8 cellular contexts compared by ENCODE assay signal in genomic region chr7:130897515-130898419, GRCh38.
DNase-seq lines count a peak whose midpoint lies in the region; ATAC-seq and TF ChIP-seq lines count a peak whose summit lies in the region.

No MANE protein-coding gene starts in this region.

- TF ChIP-seq CTCF in WTC11 (IDR thresholded peaks at IDR 0.05), result no peak
- no peak for TF ChIP-seq CTCF in transverse colon (IDR thresholded peaks at IDR 0.05)

- in situ Hi-C loops in transverse colon (cut with MboI; ENCODE audit: low pct_ligation_motif_present in 1 of 4, low pct_unique_long_range_greater_than_20kb in 1 of 4, low sequenced_read_pairs in 3 of 4), result loop anchor here in 3 of 4 donors (10.0 to 25.0 kb wide), 5 partner anchors 137 to 515 kb away; no protein-coding TSS in a partner anchor

- no peak for TF ChIP-seq POLR2A in transverse colon (IDR thresholded peaks at IDR 0.05)

- intact Hi-C loops in activated naive CD4-positive, alpha-beta T cell treated with anti-CD3 and anti-CD28 coated beads for 36 hours (cut with micrococcal nuclease), result loop anchor here (1.0 to 5.0 kb wide), 6 partner anchors 13 to 616 kb away; no protein-coding TSS in a partner anchor
- intact Hi-C loops in transverse colon (cut with DNase I; ENCODE audit: low total_unique reads), result loop anchor here (5.0 to 10.0 kb wide), 2 partner anchors 110 to 527 kb away; no protein-coding TSS in a partner anchor

- H3K9me3 ChIP-seq in transverse colon, result no peaks in the 10 kb centered on the region

- TF ChIP-seq EP300 in transverse colon (IDR thresholded peaks at IDR 0.05; ENCODE audit: low read depth), result no peak

- peaks cover 91% of the 10 kb centered on the region for H3K4me1 Mint-ChIP-seq in activated naive CD4-positive, alpha-beta T cell treated with anti-CD3 and anti-CD28 coated beads for 36 hours (ENCODE audit: low read depth)
- H3K4me1 Mint-ChIP-seq in WTC11, result peaks cover 56% of the 10 kb centered on the region

- no peaks in the 10 kb centered on the region for H3K27me3 Mint-ChIP-seq in activated naive CD4-positive, alpha-beta T cell treated with anti-CD3 and anti-CD28 coated beads for 36 hours (ENCODE audit: low read depth)
- H3K27me3 Mint-ChIP-seq in WTC11 (ENCODE audit: low read depth), result no peaks in the 10 kb centered on the region

- peaks cover 48 to 99% (median 86%) of the 10 kb centered on the region in 4 donors for H3K4me1 ChIP-seq in transverse colon

- H3K36me3 Mint-ChIP-seq in activated naive CD4-positive, alpha-beta T cell treated with anti-CD3 and anti-CD28 coated beads for 36 hours (ENCODE audit: low read depth), result peaks cover 78% of the 10 kb centered on the region
- peaks cover 2% of the 10 kb centered on the region; the same call in 1 of the 2 replicates for H3K36me3 Mint-ChIP-seq in WTC11

- POLR2A ChIA-PET in WTC11 (lab: Charles Lee), result no interaction called here

- H3K27ac Mint-ChIP-seq in activated naive CD4-positive, alpha-beta T cell treated with anti-CD3 and anti-CD28 coated beads for 36 hours, result peak overlapping the region; percentile 90
- H3K27ac Mint-ChIP-seq in WTC11, result no peak overlapping the region; the same call in 1 of the 2 replicates

- CTCF ChIA-PET in activated naive CD4-positive, alpha-beta T cell treated with anti-CD3 and anti-CD28 coated beads for 36 hours (lab: Charles Lee), result interaction anchor here (0.6 to 2.1 kb wide), 36 partner anchors 9 to 616 kb away, joined by 3 to 30 read pairs (median 5); no protein-coding TSS in a partner anchor
- CTCF ChIA-PET in WTC11 (lab: Charles Lee), result interaction anchor here (0.5 to 5.5 kb wide), 75 partner anchors 8 to 828 kb away, joined by 3 to 129 read pairs (median 7); partner anchors contain the start of genes KLHDC10 and MKLN1

- DNase-seq in activated naive CD4-positive, alpha-beta T cell treated with anti-CD3 and anti-CD28 coated beads for 36 hours, result no peak
- DNase-seq in activated naive CD4-positive, alpha-beta T cell treated with Interleukin-2 at 50 U/mL for 16 hours, result no peak
- no peak for DNase-seq in WTC11 (ENCODE audit: low spot score)
- peak; percentile 62 for DNase-seq in kidney glomerular epithelial cell (lab: John Stamatoyannopoulos, UW)
- no peak for DNase-seq in transverse colon
- DNase-seq in Kasumi-1 (lab: John Stamatoyannopoulos, UW), result no peak

- H3K36me3 ChIP-seq in transverse colon, result peaks cover 0 to 3% (median 0%) of the 10 kb centered on the region in 4 donors

- WGBS in transverse colon (ENCODE audit: low coverage in 1 of 2), 2 donors, result 77% methylated on average over 24 of the region's 24 CpGs; no CpG with 5 or more reads in 1 of the 2 donors

- ATAC-seq in WTC11 (0 out of 2 replicates have a peak, but pooled peaks have one; percentile 4), GM18511 (IDR thresholded peaks at IDR 0.05; ENCODE audit: unreplicated experiment) (no peak), GM19023 (IDR thresholded peaks at IDR 0.05; ENCODE audit: unreplicated experiment) (no peak)

- H3K27me3 ChIP-seq in transverse colon, result no peaks in the 10 kb centered on the region

- H3K4me3 Mint-ChIP-seq in activated naive CD4-positive, alpha-beta T cell treated with anti-CD3 and anti-CD28 coated beads for 36 hours, result no peak overlapping the region
- no peak overlapping the region for H3K4me3 Mint-ChIP-seq in WTC11

- peak overlapping the region; percentile 84 to 94 (median 88) for H3K27ac ChIP-seq in transverse colon

- no peak overlapping the region for H3K4me3 ChIP-seq in transverse colon

- H3K9me3 Mint-ChIP-seq in activated naive CD4-positive, alpha-beta T cell treated with anti-CD3 and anti-CD28 coated beads for 36 hours, result no peaks in the 10 kb centered on the region
- H3K9me3 Mint-ChIP-seq in WTC11, result no peaks in the 10 kb centered on the region

TF ChIP-seq in WTC11, 78 proteins besides CTCF, POLR2A, EP300 and RAD21:
- TF ChIP-seq ZNF138 (CRISPR knock-in tag; conservative IDR thresholded peaks at IDR 0.05), result no peak
- no peak for TF ChIP-seq SP1 (CRISPR knock-in tag; conservative IDR thresholded peaks at IDR 0.05)
- TF ChIP-seq, protein P1, sequence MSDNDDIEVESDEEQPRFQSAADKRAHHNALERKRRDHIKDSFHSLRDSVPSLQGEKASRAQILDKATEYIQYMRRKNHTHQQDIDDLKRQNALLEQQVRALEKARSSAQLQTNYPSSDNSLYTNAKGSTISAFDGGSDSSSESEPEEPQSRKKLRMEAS (CRISPR knock-in tag; IDR thresholded peaks at IDR 0.05), result no peak; the same call in 1 of the 2 replicates
- TF ChIP-seq ELF4 (CRISPR knock-in tag; IDR thresholded peaks at IDR 0.05; ENCODE audit: low read depth), result no peak
- no peak for TF ChIP-seq ZNF532 (CRISPR knock-in tag; IDR thresholded peaks at IDR 0.05; ENCODE audit: borderline replicate concordance)
- no peak for TF ChIP-seq CREM (CRISPR knock-in tag; IDR thresholded peaks at IDR 0.05)
- no peak for TF ChIP-seq ZNF263 (CRISPR knock-in tag; IDR thresholded peaks at IDR 0.05; ENCODE audit: low read depth)
- TF ChIP-seq ZBTB21 (CRISPR knock-in tag; IDR thresholded peaks at IDR 0.05; ENCODE audit: borderline replicate concordance), result no peak
- no peak for TF ChIP-seq STAT6 (CRISPR knock-in tag; conservative IDR thresholded peaks at IDR 0.05; ENCODE audit: low read depth)
- TF ChIP-seq NFATC4 (CRISPR knock-in tag; IDR thresholded peaks at IDR 0.05), result no peak
- TF ChIP-seq ZNF219 (CRISPR knock-in tag; IDR thresholded peaks at IDR 0.05; ENCODE audit: borderline replicate concordance), result no peak
